Comparison of ENCODE assay signal across 8 cellular contexts in the genomic region with DNA sequence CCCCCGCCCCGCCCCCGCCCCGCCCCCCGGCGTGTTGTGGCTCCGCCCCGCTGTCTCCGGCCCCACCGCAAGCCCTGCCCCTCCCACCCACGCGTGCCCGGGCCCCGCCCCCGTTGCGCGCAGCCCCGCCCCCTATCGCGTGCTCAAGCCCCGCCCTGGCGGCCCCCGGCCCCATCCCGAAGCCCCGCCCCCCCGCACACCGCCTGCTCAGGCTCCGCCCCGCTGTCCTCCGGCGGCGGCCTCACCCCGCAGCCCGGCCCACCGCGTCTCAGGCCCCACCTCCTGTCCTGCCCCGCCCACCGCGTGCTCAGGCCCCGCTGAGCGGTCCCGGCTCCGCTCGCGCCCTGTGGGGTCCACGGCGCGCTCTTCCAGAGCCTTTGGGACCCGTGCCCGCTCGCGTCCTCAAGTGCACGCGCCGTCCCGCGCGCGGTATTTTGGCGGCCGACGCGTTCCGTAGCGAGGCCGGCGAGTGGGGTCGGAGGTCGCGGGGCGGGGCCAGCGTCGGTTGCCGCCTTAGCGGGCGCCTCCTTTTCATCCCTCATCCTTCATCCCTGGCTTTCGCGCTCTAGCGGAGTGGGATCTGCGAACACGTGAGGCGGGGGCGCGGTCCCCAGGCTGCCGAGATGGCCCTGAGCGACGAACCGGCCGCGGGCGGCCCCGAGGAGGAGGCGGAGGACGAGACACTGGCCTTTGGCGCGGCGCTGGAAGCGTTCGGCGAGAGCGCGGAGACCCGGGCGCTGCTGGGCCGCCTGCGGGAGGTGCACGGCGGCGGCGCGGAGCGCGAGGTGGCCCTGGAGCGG. TPM values are rescaled to one million over a fixed set of nuclear protein-coding genes. Genes with fewer than 3 reads are reported as not detected.
A peak's percentile ranks its signal among the peaks of the same experiment; 100 is the strongest.
DNase-seq lines count a peak whose midpoint lies in the region; ATAC-seq and TF ChIP-seq lines count a peak whose summit lies in the region.

A gene (plus strand): TSS at position 495 of the 800 bp plus-strand sequence. CDS start 129 bp downstream, at position 624.

- peaks cover 20% of the 10 kb centered on the region for H3K4me1 ChIP-seq in DOHH2 (ENCODE audit: control insufficient read depth, low read length)

- H3K4me3 ChIP-seq in DOHH2 (ENCODE audit: low read length) (peak within 1 kb of the TSS; percentile 90), LNCaP clone FGC (ENCODE audit: low read depth, low read length) (peak within 1 kb of the TSS; percentile 85), fibroblast of the aortic adventitia (ENCODE audit: low read depth, low read length) (peak within 1 kb of the TSS; percentile 89)

- peaks cover 42% of the 10 kb centered on the region for H3K4me1 Mint-ChIP-seq in nephron progenitor cell

- H3K27ac Mint-ChIP-seq in nephron progenitor cell = no peak within 1 kb of the TSS

- peaks cover 32% of the 10 kb centered on the region for H3K36me3 Mint-ChIP-seq in nephron progenitor cell (ENCODE audit: low read depth)

- no peaks in the 10 kb centered on the region for H3K9me3 ChIP-seq in DOHH2 (ENCODE audit: control insufficient read depth, insufficient read depth, low read length)

- peaks cover 33% of the 10 kb centered on the region for H3K27me3 Mint-ChIP-seq in nephron progenitor cell (ENCODE audit: low read depth, poor library complexity)

- H3K36me3 ChIP-seq in DOHH2 (ENCODE audit: control insufficient read depth, low read length) = peaks cover 13% of the 10 kb centered on the region

- TF ChIP-seq CTCF in DOHH2 (IDR thresholded peaks at IDR 0.05; ENCODE audit: low read depth, low read length, poor library complexity, severe bottlenecking) (no peak), LNCaP clone FGC (IDR thresholded peaks at IDR 0.05; ENCODE audit: control insufficient read depth, extremely low read depth, insufficient read depth) (no peak), fibroblast of the aortic adventitia (IDR thresholded peaks at IDR 0.05; ENCODE audit: insufficient read depth, low read length) (no peak), nephron progenitor cell (IDR thresholded peaks at IDR 0.05) (no peak)

- peak within 1 kb of the TSS; percentile 93 for H3K4me3 Mint-ChIP-seq in nephron progenitor cell

- peaks cover 25% of the 10 kb centered on the region for H3K9me3 Mint-ChIP-seq in nephron progenitor cell

- H3K9me2 ChIP-seq in DOHH2 (replicated peaks; ENCODE audit: control insufficient read depth, low read length) = no peaks in the 10 kb centered on the region

- H3K27me3 ChIP-seq in DOHH2 (ENCODE audit: control insufficient read depth, low read length) = no peaks in the 10 kb centered on the region

- ATAC-seq in stimulated activated naive CD8-positive, alpha-beta T cell treated with anti-CD3 and anti-CD28 coated beads, Interleukin-15, Interleukin-2, amounts not matched to agents 100 U/mL and 50 U/mL, for 24 hours = peak; percentile 81

- peaks cover 46% of the 10 kb centered on the region for H3K79me2 ChIP-seq in DOHH2 (ENCODE audit: control insufficient read depth, low read length)

- peak within 1 kb of the TSS; percentile 68 for H3K27ac ChIP-seq in DOHH2 (ENCODE audit: low read depth, low read length)

- no peaks in the 10 kb centered on the region for H3F3A ChIP-seq in DOHH2 (ENCODE audit: control insufficient read depth, insufficient read depth)

- peak; percentile 79 for DNase-seq in GOT3 (lab: John Stamatoyannopoulos, UW)
- peak; percentile 66 for DNase-seq in LNCaP clone FGC (ENCODE audit: low read depth)
- DNase-seq in SIG-M5 (lab: John Stamatoyannopoulos, UW) = peak; percentile 48
- peak; percentile 93 for DNase-seq in activated effector memory CD4-positive, alpha-beta T cell treated with anti-CD3 and anti-CD28 coated beads, Interleukin-2, amount 50 U/mL, for 16 hours
- DNase-seq in fibroblast of the aortic adventitia (ENCODE audit: low read depth) = peak; percentile 91
- DNase-seq in nephron progenitor cell = peak; percentile 95
- peak; percentile 90 for DNase-seq in stimulated activated naive CD8-positive, alpha-beta T cell treated with anti-CD3 and anti-CD28 coated beads, Interleukin-15, Interleukin-2, amounts not matched to agents 100 U/mL and 50 U/mL, for 24 hours

- no peaks in the 10 kb centered on the region for H4K20me1 ChIP-seq in DOHH2 (ENCODE audit: control insufficient read depth, insufficient read depth, low read depth, low read length)

- H3K4me2 ChIP-seq in DOHH2 (ENCODE audit: low read length) = peak within 1 kb of the TSS; percentile 91

RNA-seq across cellular contexts. Expression of the gene that starts here (rescaled TPM):
- total RNA-seq in fibroblast of the aortic adventitia (ENCODE audit: low replicate concordance) = 39.5 and 80.3 TPM in 2 replicates

Comparison
In these comparisons a context has a peak if more than half of its experiments do, and no peak if none do; other contexts are left out.
1. Peak in every context shown above with its lines: DNase-seq, ATAC-seq, H3K4me3 ChIP-seq and H3K27ac ChIP-seq.